Comparison of ENCODE assay signal across 21 cellular contexts in genomic region chr19:51586103-51586728, GRCh38. TPM values are rescaled to one million over a fixed set of nuclear protein-coding genes. Genes with fewer than 3 reads are reported as not detected.
DNase-seq lines count a peak whose midpoint lies in the region; ATAC-seq, FAIRE-seq and TF ChIP-seq lines count a peak whose summit lies in the region.
"Had no signal": no experiment of that assay in that cellular context is flagged by ENCODE, and none has a peak within 500 bp of the region (broad histone marks: within the 10 kb centered on the region; RNA-seq: fewer than 3 reads in every experiment).

No MANE protein-coding gene starts in this region.

- H3K36me3 Mint-ChIP-seq in CD8-positive, alpha-beta memory T cell: peaks cover 48 to 73% (median 67%) of the 10 kb centered on the region in 3 donors
- peaks cover 68% of the 10 kb centered on the region for H3K36me3 Mint-ChIP-seq in type B pancreatic cell

- no peak overlapping the region for H2BK5ac ChIP-seq in H1 (ENCODE audit: low read depth, low read length)

- H3K23ac ChIP-seq in H1 (ENCODE audit: insufficient read length): no peak overlapping the region

- TF ChIP-seq POLR2A in H1 (IDR thresholded peaks at IDR 0.05; ENCODE audit: control extremely low read depth in 1 of 2, low read depth in 2 of 2, low read length in 2 of 2): no peak

- no peak overlapping the region for H2BK15ac ChIP-seq in H1 (ENCODE audit: low read length)

- FAIRE-seq in H1 (lab: Jason Lieb, UNC): no peak
- FAIRE-seq: GM12878, GM19239, HTR-8/SVneo had no signal

- H3K27ac ChIP-seq in CD8-positive, alpha-beta memory T cell (ENCODE audit: low read depth, low read length): no peak overlapping the region
- H3K27ac ChIP-seq in HL-60 (replicated peaks) (no peak overlapping the region; the same call in 1 of the 2 replicates), H1 (ENCODE audit: low read depth, low read length) (no peak overlapping the region)
- H3K27ac ChIP-seq: BLaER1 treated with 17β-estradiol and CSF1 and Interleukin-3, amounts not matched to agents 10 nM and 100 nM; GM23248; KMS-11 had no signal

- no peak for ATAC-seq in HG03139 (IDR thresholded peaks at IDR 0.05; ENCODE audit: unreplicated experiment)
- ATAC-seq in GM18861 (IDR thresholded peaks at IDR 0.05; ENCODE audit: unreplicated experiment): no peak
- ATAC-seq: GM12878 had no signal

- no peak overlapping the region for H2BK120ac ChIP-seq in H1 (replicated peaks; ENCODE audit: low read depth, low read length)

- no peaks in the 10 kb centered on the region for H3K4me1 Mint-ChIP-seq in CD8-positive, alpha-beta memory T cell
- no peaks in the 10 kb centered on the region for H3K4me1 Mint-ChIP-seq in type B pancreatic cell (ENCODE audit: unreplicated experiment)

- no peak for DNase-seq in CD8-positive, alpha-beta memory T cell
- peak; percentile 81 to 88 for DNase-seq in HL-60 (ENCODE audit: low read depth in 1 of 2, low spot score in 1 of 2)
- peak; percentile 77 to 91 for DNase-seq in NOMO-1 (lab: John Stamatoyannopoulos, UW; ENCODE audit: unreplicated experiment in 2 of 2)
- DNase-seq in H1 (ENCODE audit: low read depth in 1 of 2, low spot score in 2 of 2): no peak
- no peak for DNase-seq in type B pancreatic cell (ENCODE audit: extremely low spot score, unreplicated experiment)
- DNase-seq in stimulated activated CD4-positive, alpha-beta T cell treated with anti-CD3 and anti-CD28 coated beads, Interleukin-4, amount 100 ng/mL, for 1 hour: no peak
- DNase-seq: Caco-2, DMS53, GM23248, MG63, NCI-H345, NCI-H748 treated with DMSO at 0.1 percent for 48 hours, SHP77 treated with DMSO at 0.1 percent for 48 hours, T-helper 9 cell had no signal

- no peak overlapping the region for H2BK12ac ChIP-seq in H1 (ENCODE audit: low read depth, low read length)

- POLR2A ChIA-PET in CD8-positive, alpha-beta memory T cell (lab: Charles Lee): no interaction called here
- POLR2A ChIA-PET in H1 (lab: Charles Lee; ENCODE audit: partially characterized antibody): interaction anchor here (1.3 kb wide), 1 partner anchor 15 kb away, joined by 4 read pairs; the partner anchor contains the start of gene ZNF175

- H3K56ac ChIP-seq in H1 (replicated peaks; ENCODE audit: insufficient read length, low read depth, low read length): no peak overlapping the region

- no peak overlapping the region for H3K9ac ChIP-seq in H1 (replicated peaks in 1 of 4; ENCODE audit: extremely low read depth in 1 of 4, low read depth in 3 of 4, low read length in 3 of 4)
- H3K9ac ChIP-seq: BLaER1 treated with 17β-estradiol and CSF1 and Interleukin-3, amounts not matched to agents 10 nM and 100 nM; GM23248; KMS-11 had no signal

- no peaks in the 10 kb centered on the region for H4K20me1 ChIP-seq in H1 (replicated peaks in 1 of 2; ENCODE audit: control insufficient read depth in 1 of 2, insufficient read depth in 2 of 2, low read length in 2 of 2)
- H4K20me1 ChIP-seq: BLaER1 treated with 17β-estradiol and CSF1 and Interleukin-3, amounts not matched to agents 10 nM and 100 nM had no signal

- H4K91ac ChIP-seq in H1 (replicated peaks; ENCODE audit: insufficient read length, low read length): no peak overlapping the region

- H3K18ac ChIP-seq in H1 (ENCODE audit: extremely low read depth, low read length): no peak overlapping the region

- no peak for TF ChIP-seq CTCF in HL-60 (IDR thresholded peaks at IDR 0.05; ENCODE audit: insufficient read depth, low read length)
- TF ChIP-seq CTCF in H1 (IDR thresholded peaks at IDR 0.05; ENCODE audit: control extremely low read depth in 1 of 3, insufficient read depth in 1 of 3, low read depth in 1 of 3, low read length in 3 of 3): no peak
- TF ChIP-seq CTCF in type B pancreatic cell (conservative IDR thresholded peaks at IDR 0.05): no peak

- no peak overlapping the region for H3K27ac Mint-ChIP-seq in CD8-positive, alpha-beta memory T cell
- no peak overlapping the region for H3K27ac Mint-ChIP-seq in type B pancreatic cell

- no peak overlapping the region for H3K4ac ChIP-seq in H1 (replicated peaks; ENCODE audit: insufficient read length, low read depth, low read length)

- H2AFZ ChIP-seq in H1 (ENCODE audit: low read length): no peak overlapping the region
- H2AFZ ChIP-seq: GM23248 had no signal

- H3K4me3 ChIP-seq in CD8-positive, alpha-beta memory T cell (ENCODE audit: low read length): peak overlapping the region; percentile 11
- H3K4me3 ChIP-seq in HL-60 (replicated peaks; ENCODE audit: insufficient read depth, low read length): no peak overlapping the region
- H3K4me3 ChIP-seq in H1 (ENCODE audit: extremely low read depth in 1 of 4, insufficient read depth in 2 of 4, low read depth in 3 of 4, low read length in 4 of 4): no peak overlapping the region
- H3K4me3 ChIP-seq: GM12878, GM23248, MG63 had no signal

- peaks cover 30% of the 10 kb centered on the region for H3K36me3 ChIP-seq in CD8-positive, alpha-beta memory T cell (ENCODE audit: insufficient read depth, low read length)
- H3K36me3 ChIP-seq in H1 (ENCODE audit: control insufficient read depth in 2 of 4, insufficient read depth in 4 of 4, low read length in 3 of 4): peaks cover 3 to 57% (median 30%) of the 10 kb centered on the region in 4 experiments; a peak in 7 of 8 replicates

- H3K27me3 Mint-ChIP-seq in CD8-positive, alpha-beta memory T cell: no peaks in the 10 kb centered on the region
- no peaks in the 10 kb centered on the region for H3K27me3 Mint-ChIP-seq in type B pancreatic cell

- no peak for TF ChIP-seq RAD21 in H1 (IDR thresholded peaks at IDR 0.05 in 1 of 2, conservative IDR thresholded peaks at IDR 0.05 in 1 of 2; ENCODE audit: low read depth in 2 of 2, low read length in 2 of 2)

- H3K79me2 ChIP-seq in H1 (ENCODE audit: control insufficient read depth in 1 of 2, insufficient read depth in 2 of 2, low read length in 2 of 2): no peaks in the 10 kb centered on the region

- peaks cover 50 to 64% (median 52%) of the 10 kb centered on the region in 5 donors for H3K9me3 Mint-ChIP-seq in CD8-positive, alpha-beta memory T cell
- H3K9me3 Mint-ChIP-seq in type B pancreatic cell: peaks cover 22% of the 10 kb centered on the region

- 74% methylated on average over 1 of the region's 1 CpG; no CpG with 5 or more reads in 1 of the 2 experiments for WGBS in H1 (ENCODE audit: extremely low coverage in 1 of 2, insufficient coverage in 1 of 2, insufficient read length in 1 of 2, insufficient replicate concordance in 2 of 2, low coverage in 1 of 2, low lambda C conversion rate in 2 of 2, missing lambda C conversion rate in 1 of 2), 2 experiments

- no peak overlapping the region for H3K14ac ChIP-seq in H1 (ENCODE audit: insufficient read length)

- no peak for TF ChIP-seq EP300 in H1 (IDR thresholded peaks at IDR 0.05; ENCODE audit: borderline replicate concordance in 1 of 2, low read depth in 2 of 2, low read length in 2 of 2)

- no peak overlapping the region for H4K5ac ChIP-seq in H1 (ENCODE audit: insufficient read length, low read depth, low read length)

- H3K9me3 ChIP-seq in CD8-positive, alpha-beta memory T cell (ENCODE audit: low read length): peaks cover 30% of the 10 kb centered on the region
- H3K9me3 ChIP-seq in H1 (ENCODE audit: insufficient read depth in 2 of 2, low read depth in 1 of 2, low read length in 1 of 2): peaks cover 26 to 29% of the 10 kb centered on the region in 2 experiments

- H4K8ac ChIP-seq in H1 (ENCODE audit: extremely low read depth, insufficient read depth, low read length): no peak overlapping the region

- no peak overlapping the region for H2AK5ac ChIP-seq in H1 (ENCODE audit: low read depth, low read length)

- H3K23me2 ChIP-seq in H1 (ENCODE audit: low read depth, low read length): no peaks in the 10 kb centered on the region

- H3K27me3 ChIP-seq in CD8-positive, alpha-beta memory T cell (ENCODE audit: insufficient read depth, low read length, poor library complexity, severe bottlenecking): no peaks in the 10 kb centered on the region
- H3K27me3 ChIP-seq in HL-60 (ENCODE audit: insufficient read depth, poor library complexity, severe bottlenecking) (no peaks in the 10 kb centered on the region), H1 (replicated peaks in 1 of 4; ENCODE audit: control insufficient read depth in 3 of 4, extremely low read depth in 1 of 4, insufficient read depth in 3 of 4, low read length in 3 of 4) (peaks cover 0 to 1% (median 0%) of the 10 kb centered on the region in 4 experiments; a peak in 1 of 7 replicates)
- H3K27me3 ChIP-seq: BLaER1 treated with 17β-estradiol and CSF1 and Interleukin-3, amounts not matched to agents 10 nM and 100 nM; MG63 had no signal

- H3K4me2 ChIP-seq in H1 (ENCODE audit: insufficient read depth in 1 of 2, low read depth in 2 of 2, low read length in 2 of 2): no peak overlapping the region
- H3K4me2 ChIP-seq: BLaER1 treated with 17β-estradiol and CSF1 and Interleukin-3, amounts not matched to agents 10 nM and 100 nM; KMS-11 had no signal

- no peaks in the 10 kb centered on the region for H3K4me1 ChIP-seq in CD8-positive, alpha-beta memory T cell (ENCODE audit: insufficient read depth, low read length)
- no peaks in the 10 kb centered on the region for H3K4me1 ChIP-seq in H1 (replicated peaks in 1 of 4; ENCODE audit: control insufficient read depth in 3 of 4, insufficient read depth in 4 of 4, low read length in 3 of 4)
- H3K4me1 ChIP-seq: Caco-2 had no signal

- no peak overlapping the region for H2BK20ac ChIP-seq in H1 (ENCODE audit: low read length)

- no peaks in the 10 kb centered on the region; the same call in 1 of the 2 replicates for H3K79me1 ChIP-seq in H1 (ENCODE audit: low read depth, low read length)

- H3K4me3 Mint-ChIP-seq in CD8-positive, alpha-beta memory T cell: no peak overlapping the region
- H3K4me3 Mint-ChIP-seq in type B pancreatic cell: no peak overlapping the region

- CTCF ChIA-PET in CD8-positive, alpha-beta memory T cell (lab: Charles Lee): no interaction called here
- CTCF ChIA-PET in H1 (lab: Charles Lee; ENCODE audit: partially characterized antibody): interaction anchor here (1.2 to 1.4 kb wide), 2 partner anchors 71 to 75 kb away, joined by 3 read pairs; no protein-coding TSS in a partner anchor

RNA-seq across cellular contexts. Expression of gene ZNF175, which starts 15.1 kb away (rescaled TPM):
- total RNA-seq in CD8-positive, alpha-beta memory T cell: 10 to 100 TPM in 1 of 2 experiments, 1 to 10 TPM in 1; 10.0 to 11.6 TPM
- polyA plus RNA-seq in CD8-positive, alpha-beta memory T cell: 3.2 TPM
- total RNA-seq in H1 (2021; fragmentation: NEBNext Ultra II Directional; extraction: Animal tissue kit (Norgen Biotek cat#: 25700)): 11.0 and 11.1 TPM in 2 replicates
- 1.5 and 1.7 TPM in 2 replicates for polyA plus RNA-seq in H1 (2011; rRNA removed)
- 2.1 TPM for polyA plus RNA-seq in H1 (2011; cell fraction: cytosol; rRNA removed)
- 3.1 TPM for polyA plus RNA-seq in H1 (2011; cell fraction: nucleus; rRNA removed)
- polyA plus RNA-seq in H1 (2012, experiment 1 of 2): 6.7 to 9.4 TPM (median 7.9 TPM) in 4 replicates
- polyA plus RNA-seq in H1 (2012, experiment 2 of 2): 1.1 TPM
- polyA plus RNA-seq in H1 (2013, experiment 1 of 2): 2.9 TPM
- polyA plus RNA-seq in H1 (2013, experiment 2 of 2): 3.7 TPM
- 6.1 and 7.5 TPM in 2 replicates for polyA minus RNA-seq in H1 (2011; rRNA and poly(A)+ RNA removed)
- polyA minus RNA-seq in H1 (2011; cell fraction: cytosol; rRNA and poly(A)+ RNA removed): 3.2 TPM
- polyA minus RNA-seq in H1 (2011; cell fraction: nucleus; rRNA and poly(A)+ RNA removed): 6.5 TPM
- total RNA-seq in type B pancreatic cell (ENCODE audit: low replicate concordance): 7.9 and 14.0 TPM in 2 replicates

RNA-seq across cellular contexts. Expression of gene SIGLEC5, which starts 44.0 kb away (rescaled TPM):
- total RNA-seq in CD8-positive, alpha-beta memory T cell: under 1 TPM in 1 of 2 experiments, not detected in 1; 0.13 TPM
- not detected for polyA plus RNA-seq in CD8-positive, alpha-beta memory T cell
- not detected in 2 replicates for total RNA-seq in H1 (2021; fragmentation: NEBNext Ultra II Directional; extraction: Animal tissue kit (Norgen Biotek cat#: 25700))
- polyA plus RNA-seq in H1 (2011; rRNA removed): not detected in 2 replicates
- polyA plus RNA-seq in H1 (2011; cell fraction: cytosol; rRNA removed): not detected
- not detected for polyA plus RNA-seq in H1 (2011; cell fraction: nucleus; rRNA removed)
- polyA plus RNA-seq in H1 (2012, experiment 1 of 2): not detected in 4 replicates
- polyA plus RNA-seq in H1 (2012, experiment 2 of 2): not detected
- not detected for polyA plus RNA-seq in H1 (2013, experiment 1 of 2)
- not detected for polyA plus RNA-seq in H1 (2013, experiment 2 of 2)
- polyA minus RNA-seq in H1 (2011; rRNA and poly(A)+ RNA removed): not detected in 2 replicates
- not detected for polyA minus RNA-seq in H1 (2011; cell fraction: cytosol; rRNA and poly(A)+ RNA removed)
- polyA minus RNA-seq in H1 (2011; cell fraction: nucleus; rRNA and poly(A)+ RNA removed): not detected
- total RNA-seq in type B pancreatic cell (ENCODE audit: low replicate concordance): not detected in 2 replicates
- total RNA-seq: Caco-2, GM23248 had no signal
- polyA plus RNA-seq: GM23248 had no signal

RNA-seq across cellular contexts. Expression of gene SIGLEC6, which starts 54.7 kb away (rescaled TPM):
- total RNA-seq in CD8-positive, alpha-beta memory T cell: not detected
- polyA plus RNA-seq in CD8-positive, alpha-beta memory T cell: not detected
- total RNA-seq in H1 (2021; fragmentation: NEBNext Ultra II Directional; extraction: Animal tissue kit (Norgen Biotek cat#: 25700)): not detected in 2 replicates
- polyA plus RNA-seq in H1 (2011; rRNA removed): 0.05 TPM in 1 of 2 replicates, not detected in the other
- 0.09 TPM for polyA plus RNA-seq in H1 (2011; cell fraction: cytosol; rRNA removed)
- 0.31 TPM for polyA plus RNA-seq in H1 (2011; cell fraction: nucleus; rRNA removed)
- not detected in 4 replicates for polyA plus RNA-seq in H1 (2012, experiment 1 of 2)
- polyA plus RNA-seq in H1 (2012, experiment 2 of 2): not detected
- polyA plus RNA-seq in H1 (2013, experiment 1 of 2): 0.34 TPM
- 0.28 TPM for polyA plus RNA-seq in H1 (2013, experiment 2 of 2)
- polyA minus RNA-seq in H1 (2011; rRNA and poly(A)+ RNA removed): not detected in 2 replicates
- not detected for polyA minus RNA-seq in H1 (2011; cell fraction: cytosol; rRNA and poly(A)+ RNA removed)
- polyA minus RNA-seq in H1 (2011; cell fraction: nucleus; rRNA and poly(A)+ RNA removed): 1.2 TPM
- not detected in 2 replicates for total RNA-seq in type B pancreatic cell (ENCODE audit: low replicate concordance)
- total RNA-seq: GM23248 had no signal
- polyA plus RNA-seq: GM23248 had no signal

Comparison
In these comparisons a context has a peak if more than half of its experiments do, and no peak if none do; other contexts are left out.
1. DNase-seq: peak in HL-60 (2 of 2) and NOMO-1 (2 of 2); none in CD8-positive, alpha-beta memory T cell (0 of 5), H1 (0 of 2), type B pancreatic cell (single experiment) and stimulated activated CD4-positive, alpha-beta T cell treated with anti-CD3 and anti-CD28 coated beads, Interleukin-4, amount 100 ng/mL, for 1 hour (single experiment).